ENCODE assay signal across 1 cellular context in the genomic region with DNA sequence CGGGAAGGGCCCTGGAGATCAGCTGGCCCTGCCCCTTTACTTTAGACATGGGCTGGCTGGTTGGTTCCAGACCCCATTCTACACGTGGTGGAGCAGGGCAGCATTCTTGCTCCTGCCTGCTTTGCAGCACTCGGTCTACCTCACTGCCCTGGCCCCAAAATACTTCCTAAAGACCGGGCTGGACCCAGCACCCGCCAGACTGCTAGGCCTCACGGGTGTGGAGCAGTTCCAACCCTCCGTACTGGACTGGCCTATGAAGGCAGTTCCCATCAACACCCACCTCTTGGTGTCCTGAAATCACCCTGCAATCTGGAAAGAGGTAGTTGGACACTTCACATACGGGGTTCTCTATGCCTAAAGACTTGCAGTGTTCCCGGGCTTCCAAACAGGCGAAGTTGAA.
TF ChIP-seq lines count a peak whose summit lies in the region.

No MANE protein-coding gene starts in this region.

TF ChIP-seq in HepG2, 621 proteins besides CTCF, POLR2A, EP300 and RAD21:
- TF ChIP-seq RBM22 (optimal IDR thresholded peaks at IDR 0.05; ENCODE audit: low read length) = no peak
- TF ChIP-seq ETV5 (CRISPR knock-in tag; IDR thresholded peaks at IDR 0.05; ENCODE audit: borderline replicate concordance) = no peak
- no peak for TF ChIP-seq JUND (CRISPR knock-in tag; IDR thresholded peaks at IDR 0.05)
- TF ChIP-seq, protein P1, sequence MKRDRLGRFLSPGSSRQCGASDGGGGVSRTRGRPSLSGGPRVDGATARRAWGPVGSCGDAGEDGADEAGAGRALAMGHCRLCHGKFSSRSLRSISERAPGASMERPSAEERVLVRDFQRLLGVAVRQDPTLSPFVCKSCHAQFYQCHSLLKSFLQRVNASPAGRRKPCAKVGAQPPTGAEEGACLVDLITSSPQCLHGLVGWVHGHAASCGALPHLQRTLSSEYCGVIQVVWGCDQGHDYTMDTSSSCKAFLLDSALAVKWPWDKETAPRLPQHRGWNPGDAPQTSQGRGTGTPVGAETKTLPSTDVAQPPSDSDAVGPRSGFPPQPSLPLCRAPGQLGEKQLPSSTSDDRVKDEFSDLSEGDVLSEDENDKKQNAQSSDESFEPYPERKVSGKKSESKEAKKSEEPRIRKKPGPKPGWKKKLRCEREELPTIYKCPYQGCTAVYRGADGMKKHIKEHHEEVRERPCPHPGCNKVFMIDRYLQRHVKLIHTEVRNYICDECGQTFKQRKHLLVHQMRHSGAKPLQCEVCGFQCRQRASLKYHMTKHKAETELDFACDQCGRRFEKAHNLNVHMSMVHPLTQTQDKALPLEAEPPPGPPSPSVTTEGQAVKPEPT (CRISPR knock-in tag; IDR thresholded peaks at IDR 0.05; ENCODE audit: low read depth) = no peak
- no peak for TF ChIP-seq ZC3H4 (CRISPR knock-in tag; IDR thresholded peaks at IDR 0.05; ENCODE audit: borderline replicate concordance)
- TF ChIP-seq, protein P2, sequence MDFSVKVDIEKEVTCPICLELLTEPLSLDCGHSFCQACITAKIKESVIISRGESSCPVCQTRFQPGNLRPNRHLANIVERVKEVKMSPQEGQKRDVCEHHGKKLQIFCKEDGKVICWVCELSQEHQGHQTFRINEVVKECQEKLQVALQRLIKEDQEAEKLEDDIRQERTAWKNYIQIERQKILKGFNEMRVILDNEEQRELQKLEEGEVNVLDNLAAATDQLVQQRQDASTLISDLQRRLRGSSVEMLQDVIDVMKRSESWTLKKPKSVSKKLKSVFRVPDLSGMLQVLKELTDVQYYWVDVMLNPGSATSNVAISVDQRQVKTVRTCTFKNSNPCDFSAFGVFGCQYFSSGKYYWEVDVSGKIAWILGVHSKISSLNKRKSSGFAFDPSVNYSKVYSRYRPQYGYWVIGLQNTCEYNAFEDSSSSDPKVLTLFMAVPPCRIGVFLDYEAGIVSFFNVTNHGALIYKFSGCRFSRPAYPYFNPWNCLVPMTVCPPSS (IDR thresholded peaks at IDR 0.05) = no peak
- TF ChIP-seq ZNF33B (CRISPR knock-in tag; IDR thresholded peaks at IDR 0.05) = no peak
- no peak for TF ChIP-seq ZNF207 (IDR thresholded peaks at IDR 0.05; ENCODE audit: borderline replicate concordance)
- TF ChIP-seq RORA (CRISPR knock-in tag; IDR thresholded peaks at IDR 0.05) = no peak
- TF ChIP-seq, protein P3, sequence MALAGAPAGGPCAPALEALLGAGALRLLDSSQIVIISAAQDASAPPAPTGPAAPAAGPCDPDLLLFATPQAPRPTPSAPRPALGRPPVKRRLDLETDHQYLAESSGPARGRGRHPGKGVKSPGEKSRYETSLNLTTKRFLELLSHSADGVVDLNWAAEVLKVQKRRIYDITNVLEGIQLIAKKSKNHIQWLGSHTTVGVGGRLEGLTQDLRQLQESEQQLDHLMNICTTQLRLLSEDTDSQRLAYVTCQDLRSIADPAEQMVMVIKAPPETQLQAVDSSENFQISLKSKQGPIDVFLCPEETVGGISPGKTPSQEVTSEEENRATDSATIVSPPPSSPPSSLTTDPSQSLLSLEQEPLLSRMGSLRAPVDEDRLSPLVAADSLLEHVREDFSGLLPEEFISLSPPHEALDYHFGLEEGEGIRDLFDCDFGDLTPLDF (CRISPR knock-in tag; IDR thresholded peaks at IDR 0.05) = no peak
